In genomic region chr1:14850563-14850962, GRCh38 we compare ENCODE assay signal across 10 cellular contexts.
DNase-seq lines count a peak whose midpoint lies in the region; ATAC-seq lines count a peak whose summit lies in the region.
"Had no signal": no experiment of that assay in that cellular context is flagged by ENCODE, and none has a peak within 500 bp of the region (broad histone marks: within the 10 kb centered on the region; RNA-seq: fewer than 3 reads in every experiment).

No MANE protein-coding gene starts in this region.

- DNase-seq in Daoy (ENCODE audit: low read depth), result peak; percentile 26
- peak in 52 of 76 experiments; percentile 2 to 63 (median 22) for DNase-seq in HUDEP-2 (lab: John Stamatoyannopoulos, UW; ENCODE audit: unreplicated experiment in 76 of 76)
- DNase-seq in SW480 (ENCODE audit: low spot score), result peak; percentile 61
- peak; percentile 48 for DNase-seq in left kidney (ENCODE audit: low read depth, low spot score)
- DNase-seq in activated CD4-positive, alpha-beta T cell treated with anti-CD3 and anti-CD28 coated beads, Interleukin-2, amount 50 U/mL, for 1 hour, result no peak
- no peak for DNase-seq in posterior cingulate gyrus
- DNase-seq: NCI-H1930, SJCRH30 had no signal

- ATAC-seq in GM21825 (IDR thresholded peaks at IDR 0.05; ENCODE audit: unreplicated experiment) (no peak), GM18909 (IDR thresholded peaks at IDR 0.05; ENCODE audit: poor library complexity, unreplicated experiment) (no peak)

- intact Hi-C loops in posterior cingulate gyrus (cut with DNase I), result no loop called here

Comparison
In these comparisons a context has a peak if more than half of its experiments do, and no peak if none do; other contexts are left out.
1. DNase-seq: peak in Daoy (single experiment), HUDEP-2 (52 of 76), SW480 (single experiment) and left kidney (single experiment); none in activated CD4-positive, alpha-beta T cell treated with anti-CD3 and anti-CD28 coated beads, Interleukin-2, amount 50 U/mL, for 1 hour (single experiment) and posterior cingulate gyrus (0 of 10).